19 cellular contexts compared by ENCODE assay signal in genomic region chr5:176382721-176383120, GRCh38.
"Had no signal": no experiment of that assay in that cellular context is flagged by ENCODE, and none has a peak within 500 bp of the region (broad histone marks: within the 10 kb centered on the region; RNA-seq: fewer than 3 reads in every experiment).

No MANE protein-coding gene starts in this region.

- H3K27ac ChIP-seq: parathyroid adenoma, vagina had no signal

- H3K9me3 ChIP-seq: transverse colon, vagina had no signal

- FAIRE-seq: islet of Langerhans, small intestine, TTC549 had no signal

- H3K4me3 ChIP-seq: transverse colon, vagina had no signal

- H3K27me3 ChIP-seq: transverse colon, vagina had no signal

- H3K9ac ChIP-seq: parathyroid adenoma had no signal

- DNase-seq: activated CD4-positive, alpha-beta memory T cell treated with anti-CD3 and anti-CD28 coated beads for 36 hours; activated naive CD4-positive, alpha-beta T cell; activated naive CD8-positive, alpha-beta T cell treated with anti-CD3 and anti-CD28 coated beads for 36 hours; activated T-cell treated with anti-CD3 and anti-CD28 coated beads for 4 hours; amniotic stem cell; dermis blood vessel endothelial cell; effector memory CD8-positive, alpha-beta T cell; hippocampal formation; left colon; midbrain; retina; small intestine; stimulated activated CD4-positive, alpha-beta T cell treated with anti-CD3 and anti-CD28 coated beads, Interleukin-4, amount 100 ng/mL, for 1 hour; transverse colon had no signal

- H2AFZ ChIP-seq: parathyroid adenoma had no signal

- ATAC-seq: activated T-helper 17 cell treated with anti-CD3 and anti-CD28 coated beads, Interleukin-2, amount 50 U/mL, for 72 hours; effector memory CD8-positive, alpha-beta T cell; left colon had no signal
